In the genomic region with DNA sequence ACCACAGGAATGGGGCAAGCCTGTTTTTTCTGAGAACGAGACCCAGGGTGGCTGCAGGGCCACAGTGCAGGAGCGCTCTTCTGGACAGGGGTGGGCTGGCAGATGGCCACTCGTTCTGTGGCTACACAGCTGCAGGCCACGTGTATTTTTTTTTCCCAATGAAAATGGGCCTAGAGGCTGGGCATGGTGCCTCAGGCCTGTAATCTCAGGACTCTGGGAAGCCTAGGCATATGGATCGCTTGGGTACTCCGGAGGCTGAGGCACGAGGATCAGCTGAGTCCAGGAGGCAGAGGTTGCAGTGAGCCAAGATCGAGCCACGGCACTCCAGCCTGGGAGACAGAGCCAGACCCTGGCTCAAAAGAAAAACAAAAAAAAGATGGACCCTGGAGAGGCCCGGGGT, we compare ENCODE assay signal across 9 cellular contexts. TPM values are rescaled to one million over a fixed set of nuclear protein-coding genes. Genes with fewer than 3 reads are reported as not detected.
DNase-seq lines count a peak whose midpoint lies in the region; ATAC-seq and TF ChIP-seq lines count a peak whose summit lies in the region.
"Had no signal": no experiment of that assay in that cellular context is flagged by ENCODE, and none has a peak within 500 bp of the region (broad histone marks: within the 10 kb centered on the region; RNA-seq: fewer than 3 reads in every experiment).

No MANE protein-coding gene starts in this region.

- peak overlapping the region; percentile 37 for H3K4me3 ChIP-seq in Jurkat, Clone E6-1 (ENCODE audit: low read length)
- H3K4me3 ChIP-seq in epithelial cell of proximal tubule (ENCODE audit: low read depth, low read length) = peak overlapping the region; percentile 63

- TF ChIP-seq CTCF in epithelial cell of proximal tubule (conservative IDR thresholded peaks at IDR 0.05; ENCODE audit: low read depth, low read length) = no peak

- no peak for ATAC-seq in HG03354 (IDR thresholded peaks at IDR 0.05; ENCODE audit: poor library complexity, severe bottlenecking, unreplicated experiment)
- no peak for ATAC-seq in GM19023 (IDR thresholded peaks at IDR 0.05; ENCODE audit: unreplicated experiment)
- no peak for ATAC-seq in GM19397 (IDR thresholded peaks at IDR 0.05; ENCODE audit: unreplicated experiment)
- ATAC-seq in GM21367 (IDR thresholded peaks at IDR 0.05; ENCODE audit: unreplicated experiment) = no peak

- DNase-seq in GM03348 (ENCODE audit: low spot score) = peak; percentile 65
- no peak for DNase-seq in Jurkat, Clone E6-1 (ENCODE audit: low read depth, low spot score)
- DNase-seq in epithelial cell of proximal tubule (ENCODE audit: low read depth) = no peak
- DNase-seq in pons (ENCODE audit: low spot score) = peak; percentile 19

RNA-seq across cellular contexts. Expression of a gene that starts 6.8 kb away (rescaled TPM):
- polyA plus RNA-seq in Jurkat, Clone E6-1 (2012; ENCODE audit: insufficient read depth, insufficient read length) = 14.0 TPM
- total RNA-seq in epithelial cell of proximal tubule = 11.3 and 20.1 TPM in 2 replicates

RNA-seq across cellular contexts. Expression of a gene that starts 12.8 kb away (rescaled TPM):
- 23.4 TPM for polyA plus RNA-seq in Jurkat, Clone E6-1 (2012; ENCODE audit: insufficient read depth, insufficient read length)
- 17.4 and 23.2 TPM in 2 replicates for total RNA-seq in epithelial cell of proximal tubule

RNA-seq across cellular contexts. Expression of a gene that starts 23.1 kb away (rescaled TPM):
- polyA plus RNA-seq in Jurkat, Clone E6-1 (2012; ENCODE audit: insufficient read depth, insufficient read length) = not detected
- not detected in 2 replicates for total RNA-seq in epithelial cell of proximal tubule
- total RNA-seq: pulmonary artery endothelial cell had no signal

RNA-seq across cellular contexts. Expression of a gene that starts 36.6 kb away (rescaled TPM):
- not detected for polyA plus RNA-seq in Jurkat, Clone E6-1 (2012; ENCODE audit: insufficient read depth, insufficient read length)
- not detected in 2 replicates for total RNA-seq in epithelial cell of proximal tubule

RNA-seq across cellular contexts. Expression of a gene that starts 56.0 kb away (rescaled TPM):
- polyA plus RNA-seq in Jurkat, Clone E6-1 (2012; ENCODE audit: insufficient read depth, insufficient read length) = 20.4 TPM
- total RNA-seq in epithelial cell of proximal tubule = 38.3 and 63.9 TPM in 2 replicates

Comparison
In these comparisons a context has a peak if more than half of its experiments do, and no peak if none do; other contexts are left out.
1. DNase-seq: peak in GM03348 (single experiment) and pons (single experiment); none in Jurkat, Clone E6-1 (single experiment) and epithelial cell of proximal tubule (single experiment).